In the genomic region with DNA sequence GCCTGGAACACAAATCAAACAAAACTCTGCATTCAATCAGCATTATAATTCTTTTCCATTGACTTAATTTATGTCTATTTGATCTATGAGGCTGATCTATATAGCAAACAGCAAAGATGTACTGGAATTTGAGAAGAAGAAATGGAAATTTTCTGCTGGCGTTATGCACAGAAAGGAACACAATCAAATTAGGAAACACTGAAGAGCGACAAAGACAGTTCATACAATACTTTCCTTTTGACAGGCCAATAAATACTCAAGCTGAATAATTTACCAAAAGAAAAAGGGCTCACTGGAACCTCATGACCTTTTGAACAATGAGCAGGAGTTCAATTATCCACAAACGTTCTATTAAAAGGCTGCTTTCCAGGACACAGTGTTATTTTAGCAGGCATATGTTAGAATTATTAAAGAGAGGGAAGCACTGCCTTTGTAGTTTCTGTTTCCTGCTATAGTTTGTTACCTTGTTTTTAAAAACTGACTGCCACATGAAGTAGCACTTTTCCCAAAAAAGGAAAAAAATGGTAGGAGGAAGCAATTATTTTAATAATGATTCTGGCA, we compare ENCODE assay signal across 38 cellular contexts. TPM values are rescaled to one million over a fixed set of nuclear protein-coding genes. Genes with fewer than 3 reads are reported as not detected.
"Had no signal": no experiment of that assay in that cellular context is flagged by ENCODE, and none has a peak within 500 bp of the region (broad histone marks: within the 10 kb centered on the region; RNA-seq: fewer than 3 reads in every experiment).

No MANE protein-coding gene starts in this region.

- H3K4me1 ChIP-seq: adrenal gland, body of pancreas, esophagus squamous epithelium had no signal

- DNase-seq: activated CD4-positive, alpha-beta memory T cell treated with anti-CD3 and anti-CD28 coated beads for 36 hours; activated CD4-positive, alpha-beta T cell treated with anti-CD3 and anti-CD28 coated beads for 36 hours; activated CD4-positive, alpha-beta T cell treated with anti-CD3 and anti-CD28 coated beads, Interleukin-2, amount 10 ng/mL, durations not matched to agents 24 days and 14 days; activated CD4-positive, CD25-positive, alpha-beta regulatory T cell; activated CD4-positive, CD25-positive, alpha-beta regulatory T cell treated with anti-CD3 and anti-CD28 coated beads, Interleukin-2, amount 50 U/mL, for 72 hours; activated CD8-positive, alpha-beta memory T cell treated with anti-CD3 and anti-CD28 coated beads, Interleukin-2, amount 10 ng/mL, durations not matched to agents 7 days and 5 days; activated CD8-positive, alpha-beta memory T cell treated with anti-CD3 and anti-CD28 coated beads, Interleukin-2, amount 50 U/mL, for 4 hours; activated CD8-positive, alpha-beta T cell treated with anti-CD3 and anti-CD28 coated beads, Interleukin-2, amount 10 ng/mL, durations not matched to agents 7 days and 5 days; activated effector memory CD4-positive, alpha-beta T cell treated with anti-CD3 and anti-CD28 coated beads, Interleukin-2, amount 50 U/mL, for 16 hours; activated naive CD4-positive, alpha-beta T cell treated with anti-CD3 and anti-CD28 coated beads for 36 hours; activated naive CD8-positive, alpha-beta T cell treated with anti-CD3 and anti-CD28 coated beads for 36 hours; activated naive CD8-positive, alpha-beta T cell treated with anti-CD3 and anti-CD28 coated beads, Interleukin-2, amount 50 U/mL, for 24 hours; activated T-cell treated with anti-CD3 and anti-CD28 coated beads, Interleukin-2, amount 50 U/mL, for 1 hour; activated T-cell treated with anti-CD3 and anti-CD28 coated beads, Interleukin-2, amount 50 U/mL, for 48 hours; adrenal gland; amygdala; aorta; body of pancreas; caudate nucleus; cortex of kidney; dermis blood vessel endothelial cell; effector CD4-positive, alpha-beta T cell; effector memory CD8-positive, alpha-beta T cell; esophagus squamous epithelium; foreskin melanocyte; head of caudate nucleus; T-helper 2 cell had no signal

- H3K27ac Mint-ChIP-seq: activated CD4-positive, alpha-beta memory T cell treated with anti-CD3 and anti-CD28 coated beads for 36 hours; activated CD4-positive, alpha-beta T cell treated with anti-CD3 and anti-CD28 coated beads for 36 hours; activated CD4-positive, alpha-beta T cell treated with anti-CD3 and anti-CD28 coated beads, Interleukin-2, amount 10 ng/mL, durations not matched to agents 24 days and 14 days; activated CD8-positive, alpha-beta memory T cell treated with anti-CD3 and anti-CD28 coated beads, Interleukin-2, amount 10 ng/mL, durations not matched to agents 7 days and 5 days; activated CD8-positive, alpha-beta T cell treated with anti-CD3 and anti-CD28 coated beads, Interleukin-2, amount 10 ng/mL, durations not matched to agents 7 days and 5 days; activated naive CD4-positive, alpha-beta T cell treated with anti-CD3 and anti-CD28 coated beads for 36 hours; activated naive CD4-positive, alpha-beta T cell treated with anti-CD3 and anti-CD28 coated beads, Interleukin-2, amount 50 U/mL, for 24 hours; activated naive CD8-positive, alpha-beta T cell treated with anti-CD3 and anti-CD28 coated beads for 36 hours; activated naive CD8-positive, alpha-beta T cell treated with anti-CD3 and anti-CD28 coated beads, Interleukin-2, amount 50 U/mL, for 24 hours; activated T-helper 1 cell treated with anti-CD3 and anti-CD28 coated beads, Interleukin-12 subunit alpha, Interleukin-12 subunit beta, Interleukin-2, Interleukin-4 antibody, amounts not matched to agents 30 ng/mL and 10 ng/mL and 1 ng/mL, durations not matched to agents 14 hours and 24 hours and 36 hours; activated T-helper 2 cell treated with anti-CD3 and anti-CD28 coated beads, Interferon-gamma antibody, Interleukin-2, Interleukin-4, amounts not matched to agents 10 μg/mL and 5 μg/mL and 100 μg/mL, durations not matched to agents 14 hours and 24 hours and 36 hours; effector memory CD8-positive, alpha-beta T cell had no signal

- H3K36me3 Mint-ChIP-seq: activated CD4-positive, alpha-beta memory T cell treated with anti-CD3 and anti-CD28 coated beads for 36 hours; activated CD8-positive, alpha-beta memory T cell treated with anti-CD3 and anti-CD28 coated beads, Interleukin-2, amount 10 ng/mL, durations not matched to agents 7 days and 5 days; activated naive CD4-positive, alpha-beta T cell treated with anti-CD3 and anti-CD28 coated beads, Interleukin-2, amount 50 U/mL, for 24 hours; activated naive CD8-positive, alpha-beta T cell treated with anti-CD3 and anti-CD28 coated beads for 36 hours had no signal

- H3K4me3 ChIP-seq: adrenal gland, body of pancreas, esophagus squamous epithelium had no signal

- H3K36me3 ChIP-seq: adrenal gland, esophagus squamous epithelium had no signal

- H3K27ac ChIP-seq: adrenal gland, body of pancreas, epithelial cell of prostate, esophagus squamous epithelium had no signal

- ATAC-seq: activated CD4-positive, alpha-beta T cell treated with anti-CD3 and anti-CD28 coated beads for 36 hours; activated CD8-positive, alpha-beta memory T cell treated with anti-CD3 and anti-CD28 coated beads, Interleukin-2, amount 10 ng/mL, durations not matched to agents 7 days and 5 days; activated CD8-positive, alpha-beta T cell treated with anti-CD3 and anti-CD28 coated beads, Interleukin-2, amount 10 ng/mL, durations not matched to agents 7 days and 5 days; activated naive CD8-positive, alpha-beta T cell treated with anti-CD3 and anti-CD28 coated beads, Interleukin-2, amount 50 U/mL, for 24 hours; body of pancreas; effector memory CD8-positive, alpha-beta T cell had no signal

- H3K9me3 ChIP-seq: adrenal gland, body of pancreas, esophagus squamous epithelium had no signal

- H3K27me3 ChIP-seq: adrenal gland, body of pancreas, esophagus squamous epithelium had no signal

- H3K4me1 Mint-ChIP-seq: activated CD4-positive, alpha-beta T cell treated with anti-CD3 and anti-CD28 coated beads for 36 hours; activated CD4-positive, alpha-beta T cell treated with anti-CD3 and anti-CD28 coated beads, Interleukin-2, amount 10 ng/mL, durations not matched to agents 24 days and 14 days; activated CD8-positive, alpha-beta memory T cell treated with anti-CD3 and anti-CD28 coated beads, Interleukin-2, amount 10 ng/mL, durations not matched to agents 7 days and 5 days; activated naive CD4-positive, alpha-beta T cell treated with anti-CD3 and anti-CD28 coated beads, Interleukin-2, amount 50 U/mL, for 24 hours; activated naive CD8-positive, alpha-beta T cell treated with anti-CD3 and anti-CD28 coated beads for 36 hours; activated naive CD8-positive, alpha-beta T cell treated with anti-CD3 and anti-CD28 coated beads, Interleukin-2, amount 50 U/mL, for 24 hours had no signal

- H3K9me3 Mint-ChIP-seq: activated CD4-positive, alpha-beta memory T cell treated with anti-CD3 and anti-CD28 coated beads for 36 hours; activated CD4-positive, alpha-beta T cell treated with anti-CD3 and anti-CD28 coated beads, Interleukin-2, amount 10 ng/mL, durations not matched to agents 24 days and 14 days; activated naive CD4-positive, alpha-beta T cell treated with anti-CD3 and anti-CD28 coated beads, Interleukin-2, amount 50 U/mL, for 24 hours; activated naive CD8-positive, alpha-beta T cell treated with anti-CD3 and anti-CD28 coated beads for 36 hours; activated naive CD8-positive, alpha-beta T cell treated with anti-CD3 and anti-CD28 coated beads, Interleukin-2, amount 50 U/mL, for 24 hours; activated T-helper 1 cell treated with anti-CD3 and anti-CD28 coated beads, Interleukin-12 subunit alpha, Interleukin-12 subunit beta, Interleukin-2, Interleukin-4 antibody, amounts not matched to agents 30 ng/mL and 10 ng/mL and 1 ng/mL, durations not matched to agents 14 hours and 24 hours and 36 hours; activated T-helper 2 cell treated with anti-CD3 and anti-CD28 coated beads, Interferon-gamma antibody, Interleukin-2, Interleukin-4, amounts not matched to agents 10 μg/mL and 5 μg/mL and 100 μg/mL, durations not matched to agents 14 hours and 24 hours and 36 hours; effector memory CD8-positive, alpha-beta T cell had no signal

- H3K4me3 Mint-ChIP-seq: activated CD4-positive, alpha-beta memory T cell treated with anti-CD3 and anti-CD28 coated beads for 36 hours; activated CD4-positive, alpha-beta T cell treated with anti-CD3 and anti-CD28 coated beads for 36 hours; activated CD4-positive, alpha-beta T cell treated with anti-CD3 and anti-CD28 coated beads, Interleukin-2, amount 10 ng/mL, durations not matched to agents 24 days and 14 days; activated CD8-positive, alpha-beta memory T cell treated with anti-CD3 and anti-CD28 coated beads, Interleukin-2, amount 10 ng/mL, durations not matched to agents 7 days and 5 days; activated CD8-positive, alpha-beta T cell treated with anti-CD3 and anti-CD28 coated beads, Interleukin-2, amount 10 ng/mL, durations not matched to agents 7 days and 5 days; activated naive CD4-positive, alpha-beta T cell treated with anti-CD3 and anti-CD28 coated beads for 36 hours; activated naive CD4-positive, alpha-beta T cell treated with anti-CD3 and anti-CD28 coated beads, Interleukin-2, amount 50 U/mL, for 24 hours; activated naive CD8-positive, alpha-beta T cell treated with anti-CD3 and anti-CD28 coated beads for 36 hours; activated naive CD8-positive, alpha-beta T cell treated with anti-CD3 and anti-CD28 coated beads, Interleukin-2, amount 50 U/mL, for 24 hours; activated T-helper 1 cell treated with anti-CD3 and anti-CD28 coated beads, Interleukin-12 subunit alpha, Interleukin-12 subunit beta, Interleukin-2, Interleukin-4 antibody, amounts not matched to agents 30 ng/mL and 10 ng/mL and 1 ng/mL, durations not matched to agents 14 hours and 24 hours and 36 hours; effector memory CD8-positive, alpha-beta T cell had no signal

- H3K27me3 Mint-ChIP-seq: activated CD4-positive, alpha-beta memory T cell treated with anti-CD3 and anti-CD28 coated beads for 36 hours; activated CD4-positive, alpha-beta T cell treated with anti-CD3 and anti-CD28 coated beads for 36 hours; activated CD4-positive, alpha-beta T cell treated with anti-CD3 and anti-CD28 coated beads, Interleukin-2, amount 10 ng/mL, durations not matched to agents 24 days and 14 days; activated CD8-positive, alpha-beta memory T cell treated with anti-CD3 and anti-CD28 coated beads, Interleukin-2, amount 10 ng/mL, durations not matched to agents 7 days and 5 days; activated naive CD4-positive, alpha-beta T cell treated with anti-CD3 and anti-CD28 coated beads, Interleukin-2, amount 50 U/mL, for 24 hours; activated naive CD8-positive, alpha-beta T cell treated with anti-CD3 and anti-CD28 coated beads for 36 hours; activated naive CD8-positive, alpha-beta T cell treated with anti-CD3 and anti-CD28 coated beads, Interleukin-2, amount 50 U/mL, for 24 hours; effector memory CD8-positive, alpha-beta T cell had no signal

RNA-seq across cellular contexts. Expression of a gene that starts 8.1 kb away (rescaled TPM):
- total RNA-seq: activated CD4-positive, alpha-beta memory T cell treated with anti-CD3 and anti-CD28 coated beads for 36 hours; activated CD4-positive, alpha-beta T cell treated with anti-CD3 and anti-CD28 coated beads for 36 hours; activated CD4-positive, alpha-beta T cell treated with anti-CD3 and anti-CD28 coated beads, Interleukin-2, amount 10 ng/mL, durations not matched to agents 24 days and 14 days; activated CD8-positive, alpha-beta memory T cell treated with anti-CD3 and anti-CD28 coated beads for 36 hours; activated CD8-positive, alpha-beta memory T cell treated with anti-CD3 and anti-CD28 coated beads, Interleukin-2, amount 10 ng/mL, durations not matched to agents 7 days and 5 days; activated CD8-positive, alpha-beta T cell treated with anti-CD3 and anti-CD28 coated beads, Interleukin-2, amount 10 ng/mL, durations not matched to agents 7 days and 5 days; activated naive CD4-positive, alpha-beta T cell treated with anti-CD3 and anti-CD28 coated beads for 36 hours; activated naive CD8-positive, alpha-beta T cell treated with anti-CD3 and anti-CD28 coated beads for 36 hours; activated T-helper 1 cell treated with anti-CD3 and anti-CD28 coated beads, Interleukin-12 subunit alpha, Interleukin-12 subunit beta, Interleukin-2, Interleukin-4 antibody, amounts not matched to agents 30 ng/mL and 10 ng/mL and 1 ng/mL, durations not matched to agents 14 hours and 24 hours and 36 hours; activated T-helper 2 cell treated with anti-CD3 and anti-CD28 coated beads, Interferon-gamma antibody, Interleukin-2, Interleukin-4, amounts not matched to agents 10 μg/mL and 5 μg/mL and 100 μg/mL, durations not matched to agents 14 hours and 24 hours and 36 hours; adrenal gland; aorta; body of pancreas; chondrocyte; dermis blood vessel endothelial cell; endothelial cell of umbilical vein; esophagus squamous epithelium; fibroblast of lung; fibroblast of villous mesenchyme; T-helper 1 cell treated with Interleukin-12 subunit alpha and Interleukin-12 subunit beta and Interleukin-4 antibody, amounts not matched to agents 30 ng/mL and 1 ng/mL, for 36 hours had no signal
- polyA plus RNA-seq: adrenal gland, aorta, endothelial cell of umbilical vein, esophagus, fibroblast of lung had no signal
